ENCODE assay signal across 9 cellular contexts in the genomic region with DNA sequence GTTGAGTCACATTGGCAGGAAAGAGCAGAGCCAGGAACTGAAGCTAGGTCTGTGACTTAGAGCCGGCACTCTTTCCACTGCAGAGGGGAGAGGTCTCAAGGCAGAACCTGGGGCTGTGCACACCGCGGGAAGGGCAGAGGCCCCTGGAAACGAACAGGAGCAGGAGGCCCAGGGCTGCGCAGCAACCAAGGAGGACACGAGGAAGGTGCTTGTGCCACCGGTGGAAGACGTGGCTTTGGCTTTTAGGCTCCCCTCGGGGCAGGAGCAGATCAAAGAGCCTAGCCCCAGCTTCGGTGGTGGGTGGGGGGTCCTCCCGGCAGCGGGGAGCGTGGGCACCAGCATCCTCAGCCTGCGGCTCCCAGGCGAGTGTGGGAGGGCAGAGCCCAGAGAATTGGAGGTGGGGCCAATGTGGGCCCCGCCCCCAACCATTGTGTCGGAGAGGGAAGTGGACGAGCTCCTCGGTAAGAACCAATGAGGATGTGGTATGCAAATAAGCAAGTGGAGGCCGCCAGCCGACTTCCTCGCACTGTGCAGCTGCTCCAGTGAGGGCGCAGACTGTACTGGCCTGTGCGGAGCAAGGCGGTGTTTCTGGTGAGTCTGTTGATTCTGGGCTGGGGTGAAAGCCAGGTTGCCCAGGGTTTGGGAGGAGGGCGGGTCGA. TPM values are rescaled to one million over a fixed set of nuclear protein-coding genes. Genes with fewer than 3 reads are reported as not detected.
DNase-seq lines count a peak whose midpoint lies in the region; ATAC-seq and TF ChIP-seq lines count a peak whose summit lies in the region.
"Had no signal": no experiment of that assay in that cellular context is flagged by ENCODE, and none has a peak within 500 bp of the region (broad histone marks: within the 10 kb centered on the region; RNA-seq: fewer than 3 reads in every experiment).

A gene with protein sequence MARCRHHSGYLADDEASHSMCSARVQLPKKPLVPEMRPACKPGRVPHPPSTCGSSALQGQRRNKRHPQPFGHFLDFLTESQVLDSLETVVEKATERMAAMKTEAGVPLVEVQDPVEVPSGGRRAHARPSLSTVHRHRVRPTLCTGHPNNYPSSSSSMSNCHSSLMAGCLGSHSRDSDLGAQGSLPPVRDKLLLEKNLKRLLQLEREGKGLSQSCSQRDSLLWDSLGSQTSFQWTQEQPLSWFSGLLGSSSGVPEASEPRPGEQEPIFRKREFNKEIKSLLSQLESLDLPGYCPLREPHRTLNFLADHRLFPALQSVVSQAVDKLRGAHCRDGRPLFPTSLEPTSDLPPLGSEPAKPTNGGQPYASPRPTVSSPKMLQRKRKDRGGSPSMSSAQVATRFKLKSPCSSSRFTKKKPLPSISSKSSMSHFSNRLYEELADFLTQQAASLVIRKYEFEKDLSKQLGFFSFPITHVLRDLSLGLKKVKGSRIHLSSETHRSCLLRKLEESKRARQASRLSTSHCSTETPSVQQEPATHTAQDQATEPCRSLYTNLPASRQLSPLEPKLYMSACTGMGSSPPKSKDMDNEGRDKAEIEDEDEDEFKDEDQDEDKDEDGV (plus strand): TSS at position 524 of the 659 bp plus-strand sequence. CDS start 422 bp downstream, outside the sequence.

- peak within 1 kb of the TSS; percentile 47 for H3K4me3 ChIP-seq in Jurkat, Clone E6-1 (ENCODE audit: low read length)

- H3K9me3 Mint-ChIP-seq in activated naive CD8-positive, alpha-beta T cell treated with anti-CD3 and anti-CD28 coated beads, Interleukin-2, amount 10 ng/mL, durations not matched to agents 7 days and 5 days, result no peaks in the 10 kb centered on the region
- H3K9me3 Mint-ChIP-seq: activated naive CD4-positive, alpha-beta T cell treated with anti-CD3 and anti-CD28 coated beads, Interleukin-2, amount 50 U/mL, for 72 hours had no signal

- ATAC-seq in activated naive CD8-positive, alpha-beta T cell treated with anti-CD3 and anti-CD28 coated beads, Interleukin-2, amount 10 ng/mL, durations not matched to agents 7 days and 5 days (ENCODE audit: low read depth), result peak; percentile 44
- ATAC-seq in HG02588 (IDR thresholded peaks at IDR 0.05; ENCODE audit: unreplicated experiment) (no peak), HG02970 (IDR thresholded peaks at IDR 0.05; ENCODE audit: low FRiP score, unreplicated experiment) (no peak)

- POLR2A ChIA-PET in activated naive CD8-positive, alpha-beta T cell treated with anti-CD3 and anti-CD28 coated beads, Interleukin-2, amount 10 ng/mL, durations not matched to agents 7 days and 5 days (lab: Charles Lee), result interaction anchor here (7.0 kb wide), 1 partner anchor 10 kb away, joined by 94 read pairs; a partner anchor contains a TSS

- DNase-seq in Jurkat, Clone E6-1 (ENCODE audit: low read depth, low spot score), result peak; percentile 95
- DNase-seq in T follicular helper cell (ENCODE audit: low read depth) (peak; percentile 60), globus pallidus (ENCODE audit: low spot score) (no peak), GM10266 (ENCODE audit: extremely low spot score) (no peak)
- DNase-seq in activated naive CD8-positive, alpha-beta T cell treated with anti-CD3 and anti-CD28 coated beads, Interleukin-2, amount 10 ng/mL, durations not matched to agents 7 days and 5 days, result peak; percentile 70
- DNase-seq in stimulated activated CD8-positive, alpha-beta memory T cell treated with anti-CD3 and anti-CD28 coated beads, Interleukin-15, amount 100 ng/mL, for 1 hour (ENCODE audit: low read depth), result peak; percentile 37

- H3K36me3 Mint-ChIP-seq in activated naive CD8-positive, alpha-beta T cell treated with anti-CD3 and anti-CD28 coated beads, Interleukin-2, amount 10 ng/mL, durations not matched to agents 7 days and 5 days, result peaks cover 10% of the 10 kb centered on the region

- H3K4me3 Mint-ChIP-seq in activated naive CD8-positive, alpha-beta T cell treated with anti-CD3 and anti-CD28 coated beads, Interleukin-2, amount 10 ng/mL, durations not matched to agents 7 days and 5 days, result peak within 1 kb of the TSS; percentile 19

- H3K27ac Mint-ChIP-seq in activated naive CD8-positive, alpha-beta T cell treated with anti-CD3 and anti-CD28 coated beads, Interleukin-2, amount 10 ng/mL, durations not matched to agents 7 days and 5 days, result peak within 1 kb of the TSS; percentile 34

- no peak for TF ChIP-seq CTCF in GM10266 (IDR thresholded peaks at IDR 0.05; ENCODE audit: control insufficient read depth, insufficient read depth, low read depth, missing control alignments)

- no peaks in the 10 kb centered on the region for H3K27me3 Mint-ChIP-seq in activated naive CD8-positive, alpha-beta T cell treated with anti-CD3 and anti-CD28 coated beads, Interleukin-2, amount 10 ng/mL, durations not matched to agents 7 days and 5 days

- H3K4me1 Mint-ChIP-seq in activated naive CD8-positive, alpha-beta T cell treated with anti-CD3 and anti-CD28 coated beads, Interleukin-2, amount 10 ng/mL, durations not matched to agents 7 days and 5 days, result peaks cover 16% of the 10 kb centered on the region

RNA-seq across cellular contexts. Expression of the gene that starts here (rescaled TPM):
- polyA plus RNA-seq in Jurkat, Clone E6-1 (2012; ENCODE audit: insufficient read depth, insufficient read length), result 5.2 TPM
- under 1 TPM; 0.50 to 0.79 TPM for total RNA-seq in activated naive CD8-positive, alpha-beta T cell treated with anti-CD3 and anti-CD28 coated beads, Interleukin-2, amount 10 ng/mL, durations not matched to agents 7 days and 5 days

Comparison
In these comparisons a context has a peak if more than half of its experiments do, and no peak if none do; other contexts are left out.
1. Peak in DNase-seq and ATAC-seq in activated naive CD8-positive, alpha-beta T cell treated with anti-CD3 and anti-CD28 coated beads, Interleukin-2, amount 10 ng/mL, durations not matched to agents 7 days and 5 days; RNA of the gene not detected or under 1 TPM.
2. DNase-seq: peak in Jurkat, Clone E6-1 (single experiment), T follicular helper cell (single experiment) and stimulated activated CD8-positive, alpha-beta memory T cell treated with anti-CD3 and anti-CD28 coated beads, Interleukin-15, amount 100 ng/mL, for 1 hour (single experiment); none in globus pallidus (single experiment) and GM10266 (single experiment).